In the genomic region with DNA sequence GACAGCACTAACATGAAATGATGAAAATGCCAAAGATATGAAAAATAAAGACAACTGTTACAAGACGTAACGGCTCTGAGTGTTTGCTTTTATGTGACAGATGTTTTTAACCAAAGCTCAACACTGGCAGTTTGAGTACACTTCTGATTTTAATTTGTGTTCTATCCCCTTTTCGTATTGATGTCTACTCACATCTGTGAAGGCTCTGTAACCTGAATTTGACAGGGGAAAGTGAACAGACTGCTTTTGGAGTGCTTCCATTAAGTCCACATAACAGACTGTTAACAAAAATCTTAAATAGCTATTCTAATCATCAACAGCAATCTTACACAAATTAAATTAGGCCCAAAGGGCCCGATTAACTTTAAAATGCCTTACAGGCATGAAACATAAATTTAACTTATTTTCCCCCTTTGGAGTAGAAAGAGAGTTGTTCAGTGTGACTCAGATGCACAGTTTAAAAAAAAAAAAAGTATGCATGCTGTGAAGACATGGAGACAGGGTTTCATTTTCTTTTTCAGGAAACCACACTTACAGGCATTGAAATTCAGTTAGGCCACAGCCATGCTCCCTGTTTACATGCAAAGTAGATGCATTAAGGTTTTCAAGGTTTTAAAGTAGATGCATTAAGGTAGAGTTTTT, we compare ENCODE assay signal across 1 cellular context.
TF ChIP-seq lines count a peak whose summit lies in the region.

No MANE protein-coding gene starts in this region.

TF ChIP-seq in IMR-90, 13 proteins besides CTCF, POLR2A, EP300 and RAD21 (continued from another document):
- TF ChIP-seq, protein P1, sequence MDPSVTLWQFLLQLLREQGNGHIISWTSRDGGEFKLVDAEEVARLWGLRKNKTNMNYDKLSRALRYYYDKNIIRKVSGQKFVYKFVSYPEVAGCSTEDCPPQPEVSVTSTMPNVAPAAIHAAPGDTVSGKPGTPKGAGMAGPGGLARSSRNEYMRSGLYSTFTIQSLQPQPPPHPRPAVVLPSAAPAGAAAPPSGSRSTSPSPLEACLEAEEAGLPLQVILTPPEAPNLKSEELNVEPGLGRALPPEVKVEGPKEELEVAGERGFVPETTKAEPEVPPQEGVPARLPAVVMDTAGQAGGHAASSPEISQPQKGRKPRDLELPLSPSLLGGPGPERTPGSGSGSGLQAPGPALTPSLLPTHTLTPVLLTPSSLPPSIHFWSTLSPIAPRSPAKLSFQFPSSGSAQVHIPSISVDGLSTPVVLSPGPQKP (IDR thresholded peaks at IDR 0.05; ENCODE audit: borderline replicate concordance, low read depth, low read length), result no peak
- TF ChIP-seq MAFK (IDR thresholded peaks at IDR 0.05; ENCODE audit: low read depth, low read length), result no peak
- no peak for TF ChIP-seq MAZ (IDR thresholded peaks at IDR 0.05; ENCODE audit: borderline replicate concordance, low read depth, low read length)
- TF ChIP-seq RFX5 (IDR thresholded peaks at IDR 0.05; ENCODE audit: low read depth, low read length), result no peak
- no peak for TF ChIP-seq USF2 (IDR thresholded peaks at IDR 0.05; ENCODE audit: low read depth, low read length)
- no peak for TF ChIP-seq MXI1 (IDR thresholded peaks at IDR 0.05; ENCODE audit: borderline replicate concordance, low read depth, low read length)
- no peak for TF ChIP-seq RCOR1 (IDR thresholded peaks at IDR 0.05; ENCODE audit: insufficient replicate concordance, low read length)
- no peak for TF ChIP-seq CEBPB (IDR thresholded peaks at IDR 0.05; ENCODE audit: low read depth, low read length)
TF ChIP-seq in IMR-90: peak in this region for 0.
